ENCODE assay signal across 17 cellular contexts in genomic region chr22:48826546-48826945, GRCh38.
"Had no signal": no experiment of that assay in that cellular context is flagged by ENCODE, and none has a peak within 500 bp of the region (broad histone marks: within the 10 kb centered on the region; RNA-seq: fewer than 3 reads in every experiment).

No MANE protein-coding gene starts in this region.

- H3K27me3 ChIP-seq: hepatocyte, right lobe of liver, tibial nerve had no signal

- H3K4me1 ChIP-seq: gastroesophageal sphincter, right lobe of liver, tibial nerve had no signal

- H3K4me3 Mint-ChIP-seq: activated CD4-positive, alpha-beta T cell treated with anti-CD3 and anti-CD28 coated beads for 36 hours; activated naive CD4-positive, alpha-beta T cell treated with anti-CD3 and anti-CD28 coated beads for 36 hours; activated T-cell treated with anti-CD3 and anti-CD28 coated beads, Interleukin-2, amount 50 U/mL, for 4 hours; naive thymus-derived CD4-positive, alpha-beta T cell had no signal

- H3K9me3 ChIP-seq: right lobe of liver had no signal

- DNase-seq: activated CD4-positive, alpha-beta T cell treated with anti-CD3 and anti-CD28 coated beads for 36 hours; activated CD4-positive, alpha-beta T cell treated with anti-CD3 and anti-CD28 coated beads, Interleukin-2, amount 50 U/mL, for 4 hours; activated CD4-positive, CD25-positive, alpha-beta regulatory T cell; activated naive CD4-positive, alpha-beta T cell treated with anti-CD3 and anti-CD28 coated beads for 36 hours; activated T-cell treated with anti-CD3 and anti-CD28 coated beads, Interleukin-2, amount 50 U/mL, for 4 hours; amniotic stem cell; caudate nucleus; left colon; midbrain; stimulated activated CD4-positive, alpha-beta T cell treated with anti-CD3 and anti-CD28 coated beads, Interleukin-2, amount 100 ng/mL, for 48 hours; stimulated activated naive CD4-positive, alpha-beta T cell treated with Interleukin-2 at 50 U/mL for 16 hours had no signal

- H3K4me3 ChIP-seq: gastroesophageal sphincter, hepatocyte, right lobe of liver, tibial nerve had no signal

- H3K27ac Mint-ChIP-seq: activated CD4-positive, alpha-beta T cell treated with anti-CD3 and anti-CD28 coated beads for 36 hours; activated naive CD4-positive, alpha-beta T cell treated with anti-CD3 and anti-CD28 coated beads for 36 hours; activated T-helper 2 cell treated with anti-CD3 and anti-CD28 coated beads, Interferon-gamma antibody, Interleukin-2, Interleukin-4, amounts not matched to agents 10 μg/mL and 5 μg/mL and 100 μg/mL, durations not matched to agents 14 hours and 24 hours and 36 hours; naive thymus-derived CD4-positive, alpha-beta T cell had no signal

- H3K9me3 Mint-ChIP-seq: activated T-helper 2 cell treated with anti-CD3 and anti-CD28 coated beads, Interferon-gamma antibody, Interleukin-2, Interleukin-4, amounts not matched to agents 10 μg/mL and 5 μg/mL and 100 μg/mL, durations not matched to agents 14 hours and 24 hours and 36 hours had no signal

- H3K4me2 ChIP-seq: hepatocyte had no signal

- H3K36me3 ChIP-seq: gastroesophageal sphincter, right lobe of liver, tibial nerve had no signal

- H2AFZ ChIP-seq: hepatocyte had no signal

- ATAC-seq: activated CD4-positive, alpha-beta T cell treated with anti-CD3 and anti-CD28 coated beads for 36 hours; activated T-cell treated with anti-CD3 and anti-CD28 coated beads, Interleukin-2, amount 50 U/mL, for 4 hours; gastroesophageal sphincter; left colon; naive thymus-derived CD4-positive, alpha-beta T cell; right lobe of liver had no signal

- H3K4me1 Mint-ChIP-seq: activated CD4-positive, alpha-beta T cell treated with anti-CD3 and anti-CD28 coated beads for 36 hours had no signal

- H3K27ac ChIP-seq: gastroesophageal sphincter, hepatocyte, right lobe of liver, tibial nerve had no signal
